In genomic region chr19:40810649-40811408, GRCh38 we compare ENCODE assay signal across 1 cellular context.
TF ChIP-seq lines count a peak whose summit lies in the region.
"Not testable (repeated sequence)": the region's sequence is repeated elsewhere in the genome, so short reads cannot be mapped to it uniquely, and the experiment has no call there.

No MANE protein-coding gene starts in this region.

TF ChIP-seq in K562, 482 proteins besides CTCF, POLR2A, EP300 and RAD21 (continued from another document):
- TF ChIP-seq PRDM10 (IDR thresholded peaks at IDR 0.05; ENCODE audit: partially characterized antibody) (peak; percentile 86), SAP30 (IDR thresholded peaks at IDR 0.05; ENCODE audit: borderline replicate concordance, insufficient read depth, low read depth, low read length, poor library complexity, severe bottlenecking) (peak; percentile 18), RBFOX2 (IDR thresholded peaks at IDR 0.05; ENCODE audit: low read depth, low read length) (peak; percentile 63), ZFP36 (IDR thresholded peaks at IDR 0.05; ENCODE audit: low read depth, low read length, partially characterized antibody) (peak; percentile 76), CREB1 (CRISPR knock-in tag; IDR thresholded peaks at IDR 0.05) (0 out of 2 replicates have a peak, but pooled peaks have one; percentile 17), POLR2AphosphoS2 (IDR thresholded peaks at IDR 0.05; ENCODE audit: low read length) (0 out of 2 replicates have a peak, but pooled peaks have one; percentile 14), BACH1 (tag; IDR thresholded peaks at IDR 0.05) (0 out of 2 replicates have a peak, but pooled peaks have one; percentile 23), NRF1 (conservative IDR thresholded peaks at IDR 0.05 in 1 of 2, IDR thresholded peaks at IDR 0.05 in 1 of 2) (peak; percentile 57 to 60), NFIC (IDR thresholded peaks at IDR 0.05) (peak; percentile 28)
- not testable (repeated sequence) for TF ChIP-seq CREB1 (IDR thresholded peaks at IDR 0.05)
